ENCODE assay signal across 1 cellular context in genomic region chr7:101934618-101935017, GRCh38.
TF ChIP-seq lines count a peak whose summit lies in the region.

No MANE protein-coding gene starts in this region.

TF ChIP-seq in SK-N-SH, 30 proteins besides CTCF, POLR2A, EP300 and RAD21 (continued from another document):
- TF ChIP-seq IRF3 (IDR thresholded peaks at IDR 0.05; ENCODE audit: low read depth, low read length) (no peak), PBX3 (IDR thresholded peaks at IDR 0.05) (no peak), TCF12 (IDR thresholded peaks at IDR 0.05) (no peak)
TF ChIP-seq in SK-N-SH: peak in this region for 0.
